Comparison of ENCODE assay signal across 1 cellular context in the genomic region with DNA sequence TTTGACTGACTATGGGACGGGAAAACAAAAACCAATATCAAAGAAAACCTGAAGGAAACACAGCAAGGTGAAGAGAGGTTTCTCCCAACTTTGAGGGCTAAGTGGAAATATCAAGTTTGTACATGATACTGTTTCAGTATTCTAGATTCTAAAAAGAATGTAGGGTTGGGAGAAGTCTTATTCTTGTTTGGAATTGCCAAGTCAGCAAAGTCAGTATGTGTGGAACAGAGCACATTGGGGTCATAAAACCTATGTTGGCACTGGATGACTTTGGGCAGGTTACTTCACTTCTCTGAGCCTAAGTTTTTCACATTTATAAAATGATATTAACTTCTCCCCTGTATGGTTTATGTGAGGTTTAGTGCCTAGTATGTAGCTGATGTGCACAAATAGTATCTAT.
TF ChIP-seq lines count a peak whose summit lies in the region.

No MANE protein-coding gene starts in this region.

TF ChIP-seq in HepG2, 621 proteins besides CTCF, POLR2A, EP300 and RAD21 (continued from another document):
- TF ChIP-seq, protein P1, sequence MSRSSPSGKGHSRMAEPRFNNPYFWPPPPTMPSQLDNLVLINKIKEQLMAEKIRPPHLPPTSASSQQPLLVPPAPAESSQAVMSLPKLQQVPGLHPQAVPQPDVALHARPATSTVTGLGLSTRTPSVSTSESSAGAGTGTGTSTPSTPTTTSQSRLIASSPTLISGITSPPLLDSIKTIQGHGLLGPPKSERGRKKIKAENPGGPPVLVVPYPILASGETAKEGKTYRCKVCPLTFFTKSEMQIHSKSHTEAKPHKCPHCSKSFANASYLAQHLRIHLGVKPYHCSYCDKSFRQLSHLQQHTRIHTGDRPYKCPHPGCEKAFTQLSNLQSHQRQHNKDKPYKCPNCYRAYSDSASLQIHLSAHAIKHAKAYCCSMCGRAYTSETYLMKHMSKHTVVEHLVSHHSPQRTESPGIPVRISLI (CRISPR knock-in tag; IDR thresholded peaks at IDR 0.05; ENCODE audit: borderline replicate concordance): no peak
- TF ChIP-seq ZNF260 (CRISPR knock-in tag; IDR thresholded peaks at IDR 0.05; ENCODE audit: borderline replicate concordance, low read depth) (no peak), BRCA1 (CRISPR knock-in tag; IDR thresholded peaks at IDR 0.05) (no peak), ZBTB10 (CRISPR knock-in tag; IDR thresholded peaks at IDR 0.05; ENCODE audit: borderline replicate concordance) (no peak), MAFF (IDR thresholded peaks at IDR 0.05; ENCODE audit: low read depth, low read length) (peak; percentile 89), MAFK (conservative IDR thresholded peaks at IDR 0.05 in 1 of 2, IDR thresholded peaks at IDR 0.05 in 1 of 2; ENCODE audit: low read length in 2 of 2) (peak; percentile 87 to 93), ZNF274 (CRISPR knock-in tag; IDR thresholded peaks at IDR 0.05) (no peak), ZBTB2 (CRISPR knock-in tag; IDR thresholded peaks at IDR 0.05; ENCODE audit: low read depth) (no peak), REXO4 (CRISPR knock-in tag; IDR thresholded peaks at IDR 0.05; ENCODE audit: borderline replicate concordance) (no peak), GMEB2 (CRISPR knock-in tag; IDR thresholded peaks at IDR 0.05; ENCODE audit: low read depth) (no peak), MEF2D (CRISPR knock-in tag; IDR thresholded peaks at IDR 0.05) (no peak)
